ENCODE assay signal across 11 cellular contexts in the genomic region with DNA sequence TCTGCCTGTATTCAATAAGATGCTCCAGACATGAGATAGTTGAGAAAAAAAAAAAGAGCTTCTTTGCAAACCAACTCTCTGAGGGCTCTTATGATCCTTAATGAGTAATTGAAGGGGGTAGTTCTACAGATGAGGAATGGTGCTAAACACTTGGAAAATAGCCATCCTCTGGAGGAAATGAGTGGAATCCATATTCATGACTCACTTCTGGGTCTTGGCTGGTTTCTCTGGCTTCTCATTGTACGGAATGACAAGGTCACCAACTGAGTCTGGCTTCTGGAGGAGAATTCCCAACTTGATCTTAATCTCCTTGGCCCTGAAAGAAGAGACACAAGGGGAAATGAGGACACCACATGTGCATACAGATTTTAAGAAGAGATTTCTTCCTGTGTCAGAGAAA.
DNase-seq lines count a peak whose midpoint lies in the region; TF ChIP-seq lines count a peak whose summit lies in the region.
"Had no signal": no experiment of that assay in that cellular context is flagged by ENCODE, and none has a peak within 500 bp of the region (broad histone marks: within the 10 kb centered on the region; RNA-seq: fewer than 3 reads in every experiment).

No MANE protein-coding gene starts in this region.

- H3K27ac ChIP-seq in tibial artery, result peak overlapping the region; percentile 60 to 63

- H3K9me3 ChIP-seq in tibial artery, result no peaks in the 10 kb centered on the region

- DNase-seq in DMS53 (lab: John Stamatoyannopoulos, UW) (peak; percentile 44), DMS53 treated with DMSO at 0.1 percent for 48 hours (lab: John Stamatoyannopoulos, UW; ENCODE audit: unreplicated experiment) (no peak), amniotic stem cell (lab: John Stamatoyannopoulos, UW) (peak; percentile 71), iris pigment epithelial cell (ENCODE audit: low read depth) (peak; percentile 98), tibial artery (no peak), NOMO-1 treated with DMSO at 0.1 percent for 48 hours (lab: John Stamatoyannopoulos, UW; ENCODE audit: unreplicated experiment) (no peak), T-helper 1 cell (no peak), DMS153 (lab: John Stamatoyannopoulos, UW) (no peak)
- DNase-seq: 8988T; activated CD8-positive, alpha-beta memory T cell treated with anti-CD3 and anti-CD28 coated beads, Interleukin-2, amount 50 U/mL, for 4 hours; stimulated activated CD4-positive, alpha-beta T cell treated with anti-CD3 and anti-CD28 coated beads, Interleukin-2, amount 100 ng/mL, for 48 hours had no signal

- intact Hi-C loops in tibial artery (cut with DNase I; ENCODE audit: low total_unique reads), result no loop called here

- H3K4me1 ChIP-seq in tibial artery, result peaks cover 0 to 93% (median 50%) of the 10 kb centered on the region in 4 donors

- H3K4me3 ChIP-seq in tibial artery, result no peak overlapping the region

- no peaks in the 10 kb centered on the region for H3K27me3 ChIP-seq in tibial artery

- peaks cover 0 to 6% (median 0%) of the 10 kb centered on the region in 3 donors for H3K36me3 ChIP-seq in tibial artery

- no peak for TF ChIP-seq CTCF in tibial artery (IDR thresholded peaks at IDR 0.05)

Comparison
In these comparisons a context has a peak if more than half of its experiments do, and no peak if none do; other contexts are left out.
1. DNase-seq: peak in DMS53 (single experiment), amniotic stem cell (single experiment) and iris pigment epithelial cell (single experiment); none in DMS53 treated with DMSO at 0.1 percent for 48 hours (single experiment), tibial artery (0 of 2), NOMO-1 treated with DMSO at 0.1 percent for 48 hours (single experiment), T-helper 1 cell (0 of 5) and DMS153 (single experiment).